11 cellular contexts compared by ENCODE assay signal in the genomic region with DNA sequence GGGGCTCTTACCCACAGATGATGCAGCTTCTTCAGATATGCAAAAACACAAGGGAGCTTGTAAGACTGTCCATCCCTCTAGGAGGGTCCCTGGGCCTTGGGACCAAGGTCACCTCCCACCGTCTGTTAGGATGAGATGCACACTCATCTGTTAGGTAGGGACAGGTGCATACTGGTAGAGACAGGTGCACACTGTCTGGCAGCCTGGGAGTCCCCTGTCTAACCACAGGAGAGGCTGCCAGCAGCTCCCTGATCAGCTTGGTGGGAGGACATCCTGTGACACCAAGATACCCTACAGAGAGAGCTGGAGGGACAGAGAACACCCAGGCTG. TPM values are rescaled to one million over a fixed set of nuclear protein-coding genes. Genes with fewer than 3 reads are reported as not detected.
DNase-seq lines count a peak whose midpoint lies in the region; ATAC-seq, FAIRE-seq and TF ChIP-seq lines count a peak whose summit lies in the region.
"Had no signal": no experiment of that assay in that cellular context is flagged by ENCODE, and none has a peak within 500 bp of the region (broad histone marks: within the 10 kb centered on the region; RNA-seq: fewer than 3 reads in every experiment).

No MANE protein-coding gene starts in this region.

- H3K56ac ChIP-seq in H1 (replicated peaks; ENCODE audit: insufficient read length, low read depth, low read length), result no peak overlapping the region

- peaks cover 0 to 12% (median 8%) of the 10 kb centered on the region in 4 experiments; a peak in 6 of 7 replicates for H3K4me1 ChIP-seq in H1 (replicated peaks in 1 of 4; ENCODE audit: control insufficient read depth in 3 of 4, insufficient read depth in 4 of 4, low read length in 3 of 4)
- H3K4me1 ChIP-seq in small intestine (ENCODE audit: control insufficient read depth in 2 of 2, insufficient read depth in 1 of 2, low read depth in 1 of 2, low read length in 1 of 2), result peaks cover 5 to 7% of the 10 kb centered on the region in 2 donors
- H3K4me1 ChIP-seq: prostate gland had no signal

- no peak overlapping the region for H4K5ac ChIP-seq in H1 (ENCODE audit: insufficient read length, low read depth, low read length)

- H4K20me1 ChIP-seq in H1 (replicated peaks in 1 of 2; ENCODE audit: control insufficient read depth in 1 of 2, insufficient read depth in 2 of 2, low read length in 2 of 2), result peaks cover 0 to 4% of the 10 kb centered on the region in 2 experiments

- no peak for TF ChIP-seq EP300 in H1 (IDR thresholded peaks at IDR 0.05; ENCODE audit: borderline replicate concordance in 1 of 2, low read depth in 2 of 2, low read length in 2 of 2)

- H3K27ac ChIP-seq in H1 (ENCODE audit: low read depth, low read length), result no peak overlapping the region
- no peak overlapping the region for H3K27ac ChIP-seq in small intestine (ENCODE audit: low read depth in 1 of 2, low read length in 1 of 2)
- H3K27ac ChIP-seq: cardiac muscle cell, prostate gland, SK-N-MC had no signal

- H3K4me3 ChIP-seq in H1 (ENCODE audit: extremely low read depth in 1 of 4, insufficient read depth in 2 of 4, low read depth in 3 of 4, low read length in 4 of 4), result no peak overlapping the region
- H3K4me3 ChIP-seq in small intestine (ENCODE audit: low read depth in 1 of 2, low read length in 2 of 2), result no peak overlapping the region
- H3K4me3 ChIP-seq: cardiac muscle cell, prostate gland, SK-N-MC had no signal

- H3K9me3 ChIP-seq in H1 (ENCODE audit: insufficient read depth in 2 of 2, low read depth in 1 of 2, low read length in 1 of 2), result no peaks in the 10 kb centered on the region
- no peaks in the 10 kb centered on the region for H3K9me3 ChIP-seq in small intestine (ENCODE audit: control insufficient read depth, low read depth)
- H3K9me3 ChIP-seq: prostate gland had no signal

- H2BK20ac ChIP-seq in H1 (ENCODE audit: low read length), result no peak overlapping the region

- H4K91ac ChIP-seq in H1 (replicated peaks; ENCODE audit: insufficient read length, low read length), result no peak overlapping the region

- no peak overlapping the region for H2AFZ ChIP-seq in H1 (ENCODE audit: low read length)

- DNase-seq in GM12891 (ENCODE audit: insufficient read length, low spot score) (no peak), H1 (ENCODE audit: low read depth in 1 of 2, low spot score in 2 of 2) (no peak), SKM-1 treated with dmso at 0.1 percent for 144 hours (lab: John Stamatoyannopoulos, UW; ENCODE audit: unreplicated experiment) (no peak), small intestine (no peak)

- ATAC-seq in GM19467 (IDR thresholded peaks at IDR 0.05; ENCODE audit: unreplicated experiment), result peak; percentile 25
- ATAC-seq in HG03280 (IDR thresholded peaks at IDR 0.05; ENCODE audit: unreplicated experiment), result peak; percentile 29
- ATAC-seq in GM19397 (IDR thresholded peaks at IDR 0.05; ENCODE audit: unreplicated experiment), result no peak
- no peak for ATAC-seq in HG02610 (IDR thresholded peaks at IDR 0.05; ENCODE audit: unreplicated experiment)

- CTCF ChIA-PET in H1 (lab: Charles Lee; ENCODE audit: partially characterized antibody), result interaction anchor here (0.6 to 35.1 kb wide), 98 partner anchors 9 to 641 kb away, joined by 3 to 859 read pairs (median 6); a partner anchor contains a TSS

- no peaks in the 10 kb centered on the region for H3K79me2 ChIP-seq in H1 (ENCODE audit: control insufficient read depth in 1 of 2, insufficient read depth in 2 of 2, low read length in 2 of 2)

- POLR2A ChIA-PET in H1 (lab: Charles Lee; ENCODE audit: partially characterized antibody), result interaction anchor here (0.7 to 2.1 kb wide), 10 partner anchors 9 to 237 kb away, joined by 3 to 9 read pairs (median 4); no protein-coding TSS in a partner anchor

- H3K9ac ChIP-seq in H1 (replicated peaks in 1 of 4; ENCODE audit: extremely low read depth in 1 of 4, low read depth in 3 of 4, low read length in 3 of 4), result no peak overlapping the region

- H3K27me3 ChIP-seq in H1 (replicated peaks in 1 of 4; ENCODE audit: control insufficient read depth in 3 of 4, extremely low read depth in 1 of 4, insufficient read depth in 3 of 4, low read length in 3 of 4), result no peaks in the 10 kb centered on the region
- H3K27me3 ChIP-seq in small intestine (ENCODE audit: control insufficient read depth in 2 of 2, insufficient read depth in 2 of 2, low read length in 2 of 2), result peaks cover 0 to 14% of the 10 kb centered on the region in 2 donors
- H3K27me3 ChIP-seq: cardiac muscle cell had no signal

- H3K14ac ChIP-seq in H1 (ENCODE audit: insufficient read length), result no peak overlapping the region

- WGBS in H1 (ENCODE audit: extremely low coverage in 1 of 2, insufficient coverage in 1 of 2, insufficient read length in 1 of 2, insufficient replicate concordance in 2 of 2, low coverage in 1 of 2, low lambda C conversion rate in 2 of 2, missing lambda C conversion rate in 1 of 2), 2 experiments, result 16% methylated on average over 1 of the region's 1 CpG; no CpG with 5 or more reads in 1 of the 2 experiments
- WGBS in small intestine, 3 donors, result 0 to 19% (median 10%) methylated on average over 1 of the region's 1 CpG

- no peak overlapping the region for H2AK5ac ChIP-seq in H1 (ENCODE audit: low read depth, low read length)

- TF ChIP-seq CTCF in H1 (IDR thresholded peaks at IDR 0.05; ENCODE audit: control extremely low read depth in 1 of 3, insufficient read depth in 1 of 3, low read depth in 1 of 3, low read length in 3 of 3), result no peak

- H3K4me2 ChIP-seq in H1 (ENCODE audit: insufficient read depth in 1 of 2, low read depth in 2 of 2, low read length in 2 of 2), result no peak overlapping the region

- H3K36me3 ChIP-seq in H1 (ENCODE audit: control insufficient read depth in 2 of 4, insufficient read depth in 4 of 4, low read length in 3 of 4) (no peaks in the 10 kb centered on the region; a peak in 1 of 8 replicates), small intestine (ENCODE audit: control insufficient read depth in 2 of 2, insufficient read depth in 2 of 2, low read length in 2 of 2) (no peaks in the 10 kb centered on the region)
- H3K36me3 ChIP-seq: cardiac muscle cell had no signal

- no peaks in the 10 kb centered on the region for H3K79me1 ChIP-seq in H1 (ENCODE audit: low read depth, low read length)

- no peak overlapping the region for H3K18ac ChIP-seq in H1 (ENCODE audit: extremely low read depth, low read length)

- peak; percentile 74 for FAIRE-seq in GM12891 (lab: Jason Lieb, UNC)
- FAIRE-seq in H1 (lab: Jason Lieb, UNC), result no peak
- no peak for FAIRE-seq in small intestine (lab: Jason Lieb, UNC)

- no peak overlapping the region; the same call in 1 of the 2 replicates for H2BK5ac ChIP-seq in H1 (ENCODE audit: low read depth, low read length)

- H2BK15ac ChIP-seq in H1 (ENCODE audit: low read length), result peak overlapping the region; percentile 65; the same call in 1 of the 2 replicates

- H3K4ac ChIP-seq in H1 (replicated peaks; ENCODE audit: insufficient read length, low read depth, low read length), result no peak overlapping the region

- no peak overlapping the region for H3K23ac ChIP-seq in H1 (ENCODE audit: insufficient read length)

- TF ChIP-seq RAD21 in H1 (IDR thresholded peaks at IDR 0.05 in 1 of 2, conservative IDR thresholded peaks at IDR 0.05 in 1 of 2; ENCODE audit: low read depth in 2 of 2, low read length in 2 of 2), result no peak

- H2BK12ac ChIP-seq in H1 (ENCODE audit: low read depth, low read length), result no peak overlapping the region; the same call in 1 of the 2 replicates

- H4K8ac ChIP-seq in H1 (ENCODE audit: extremely low read depth, insufficient read depth, low read length), result no peak overlapping the region; the same call in 1 of the 2 replicates

- H2BK120ac ChIP-seq in H1 (replicated peaks; ENCODE audit: low read depth, low read length), result no peak overlapping the region

- TF ChIP-seq POLR2A in GM12891 (IDR thresholded peaks at IDR 0.05; ENCODE audit: low read depth, low read length) (no peak), H1 (IDR thresholded peaks at IDR 0.05; ENCODE audit: control extremely low read depth in 1 of 2, low read depth in 2 of 2, low read length in 2 of 2) (no peak)

- peaks cover 4% of the 10 kb centered on the region; the same call in 1 of the 2 replicates for H3K23me2 ChIP-seq in H1 (ENCODE audit: low read depth, low read length)

RNA-seq across cellular contexts. Expression of a gene that starts 13.2 kb away (rescaled TPM):
- 8.9 TPM for polyA plus RNA-seq in GM12891 (2012; ENCODE audit: low read depth, missing spikeins)
- 53.7 and 54.7 TPM in 2 replicates for total RNA-seq in H1 (2021; fragmentation: NEBNext Ultra II Directional; extraction: Animal tissue kit (Norgen Biotek cat#: 25700))
- polyA plus RNA-seq in H1 (2011; rRNA removed) (41.5 and 54.8 TPM in 2 replicates), small intestine (10 to 100 TPM; 22.4 to 35.2 (median 25.9) TPM)
- 55.9 TPM for polyA plus RNA-seq in H1 (2011; cell fraction: cytosol; rRNA removed)
- polyA plus RNA-seq in H1 (2011; cell fraction: nucleus; rRNA removed), result 75.9 TPM
- 34.3 to 51.2 TPM (median 49.7 TPM) in 4 replicates for polyA plus RNA-seq in H1 (2012, experiment 1 of 2)
- 65.9 TPM for polyA plus RNA-seq in H1 (2012, experiment 2 of 2)
- 29.8 TPM for polyA plus RNA-seq in H1 (2013, experiment 1 of 2)
- polyA plus RNA-seq in H1 (2013, experiment 2 of 2), result 33.1 TPM
- polyA minus RNA-seq in H1 (2011; rRNA and poly(A)+ RNA removed), result 50.7 and 74.4 TPM in 2 replicates
- 32.1 TPM for polyA minus RNA-seq in H1 (2011; cell fraction: cytosol; rRNA and poly(A)+ RNA removed)
- polyA minus RNA-seq in H1 (2011; cell fraction: nucleus; rRNA and poly(A)+ RNA removed), result 29.1 TPM

RNA-seq across cellular contexts. Expression of a gene that starts 30.0 kb away (rescaled TPM):
- polyA plus RNA-seq in GM12891 (2012; ENCODE audit: low read depth, missing spikeins), result not detected
- total RNA-seq in H1 (2021; fragmentation: NEBNext Ultra II Directional; extraction: Animal tissue kit (Norgen Biotek cat#: 25700)), result 0.63 and 0.97 TPM in 2 replicates
- polyA plus RNA-seq in H1 (2011; rRNA removed), result 1.3 and 1.9 TPM in 2 replicates
- 3.3 TPM for polyA plus RNA-seq in H1 (2011; cell fraction: cytosol; rRNA removed)
- 4.1 TPM for polyA plus RNA-seq in H1 (2011; cell fraction: nucleus; rRNA removed)
- 2.1 to 3.5 TPM (median 2.7 TPM) in 4 replicates for polyA plus RNA-seq in H1 (2012, experiment 1 of 2)
- polyA plus RNA-seq in H1 (2012, experiment 2 of 2), result 1.1 TPM
- 0.53 TPM for polyA plus RNA-seq in H1 (2013, experiment 1 of 2)
- polyA plus RNA-seq in H1 (2013, experiment 2 of 2), result 0.77 TPM
- polyA minus RNA-seq in H1 (2011; rRNA and poly(A)+ RNA removed), result 0.54 and 0.80 TPM in 2 replicates
- polyA minus RNA-seq in H1 (2011; cell fraction: cytosol; rRNA and poly(A)+ RNA removed), result not detected
- polyA minus RNA-seq in H1 (2011; cell fraction: nucleus; rRNA and poly(A)+ RNA removed), result 1.00 TPM
- polyA plus RNA-seq in small intestine, result under 1 TPM in 1 of 3 donors, not detected in 2; 0.22 TPM
- total RNA-seq: cardiac muscle cell had no signal
- polyA plus RNA-seq: cardiac muscle cell had no signal

RNA-seq across cellular contexts. Expression of a gene that starts 30.2 kb away (rescaled TPM):
- 0.06 TPM for polyA plus RNA-seq in GM12891 (2012; ENCODE audit: low read depth, missing spikeins)
- 5.9 and 6.9 TPM in 2 replicates for total RNA-seq in H1 (2021; fragmentation: NEBNext Ultra II Directional; extraction: Animal tissue kit (Norgen Biotek cat#: 25700))
- polyA plus RNA-seq in H1 (2011; rRNA removed) (4.2 and 8.9 TPM in 2 replicates), small intestine (under 1 TPM in 1 of 3 donors, not detected in 2; 0.73 TPM)
- polyA plus RNA-seq in H1 (2011; cell fraction: cytosol; rRNA removed), result 5.6 TPM
- polyA plus RNA-seq in H1 (2011; cell fraction: nucleus; rRNA removed), result 4.7 TPM
- 4.3 to 7.8 TPM (median 6.9 TPM) in 4 replicates for polyA plus RNA-seq in H1 (2012, experiment 1 of 2)
- polyA plus RNA-seq in H1 (2012, experiment 2 of 2), result 8.0 TPM
- polyA plus RNA-seq in H1 (2013, experiment 1 of 2), result 6.2 TPM
- polyA plus RNA-seq in H1 (2013, experiment 2 of 2), result 5.8 TPM
- 0.41 and 0.54 TPM in 2 replicates for polyA minus RNA-seq in H1 (2011; rRNA and poly(A)+ RNA removed)
- polyA minus RNA-seq in H1 (2011; cell fraction: cytosol; rRNA and poly(A)+ RNA removed), result 3.1 TPM
- 2.5 TPM for polyA minus RNA-seq in H1 (2011; cell fraction: nucleus; rRNA and poly(A)+ RNA removed)
- total RNA-seq: prostate gland had no signal

RNA-seq across cellular contexts. Expression of a gene that starts 50.5 kb away (rescaled TPM):
- polyA plus RNA-seq in GM12891 (2012; ENCODE audit: low read depth, missing spikeins), result 1.7 TPM
- 12.0 and 12.8 TPM in 2 replicates for total RNA-seq in H1 (2021; fragmentation: NEBNext Ultra II Directional; extraction: Animal tissue kit (Norgen Biotek cat#: 25700))
- polyA plus RNA-seq in H1 (2011; rRNA removed), result 3.3 TPM in 2 replicates
- 3.3 TPM for polyA plus RNA-seq in H1 (2011; cell fraction: cytosol; rRNA removed)
- polyA plus RNA-seq in H1 (2011; cell fraction: nucleus; rRNA removed), result 4.2 TPM
- 7.7 to 10.1 TPM (median 8.3 TPM) in 4 replicates for polyA plus RNA-seq in H1 (2012, experiment 1 of 2)
- 9.6 TPM for polyA plus RNA-seq in H1 (2012, experiment 2 of 2)
- 8.3 TPM for polyA plus RNA-seq in H1 (2013, experiment 1 of 2)
- 8.3 TPM for polyA plus RNA-seq in H1 (2013, experiment 2 of 2)
- polyA minus RNA-seq in H1 (2011; rRNA and poly(A)+ RNA removed), result 3.9 and 5.1 TPM in 2 replicates
- 6.2 TPM for polyA minus RNA-seq in H1 (2011; cell fraction: cytosol; rRNA and poly(A)+ RNA removed)
- polyA minus RNA-seq in H1 (2011; cell fraction: nucleus; rRNA and poly(A)+ RNA removed), result 5.3 TPM
- polyA plus RNA-seq in small intestine, result 1 to 10 TPM in 1 of 3 donors, under 1 TPM in 1, not detected in 1; 0.54 to 1.6 TPM

Comparison
In these comparisons a context has a peak if more than half of its experiments do, and no peak if none do; other contexts are left out.
1. ATAC-seq: peak in GM19467 (single experiment) and HG03280 (single experiment); none in GM19397 (single experiment) and HG02610 (single experiment).